Comparison of ENCODE assay signal across 8 cellular contexts in genomic region chrX:71365356-71365875, GRCh38. TPM values are rescaled to one million over a fixed set of nuclear protein-coding genes. Genes with fewer than 3 reads are reported as not detected.
DNase-seq lines count a peak whose midpoint lies in the region; ATAC-seq and TF ChIP-seq lines count a peak whose summit lies in the region.

No MANE protein-coding gene starts in this region.

- H3F3A ChIP-seq in GM23338 (replicated peaks; ENCODE audit: low read depth): no peaks in the 10 kb centered on the region

- no peaks in the 10 kb centered on the region; the same call in 2 of the 3 replicates for H3K9me3 Mint-ChIP-seq in GM23338
- H3K9me3 Mint-ChIP-seq in activated CD4-positive, alpha-beta memory T cell treated with anti-CD3 and anti-CD28 coated beads, Interleukin-2, amount 10 ng/mL, durations not matched to agents 7 days and 5 days: no peaks in the 10 kb centered on the region

- in situ Hi-C loops in GM13977 (cut with MboI; ENCODE audit: low pct_unique_long_range_greater_than_20kb, low sequenced_read_pairs, unreplicated experiment): no loop called here

- DNase-seq in GM23338 (ENCODE audit: low spot score) (no peak), GM13977 (ENCODE audit: low spot score) (no peak)
- no peak for DNase-seq in activated CD4-positive, alpha-beta memory T cell treated with anti-CD3 and anti-CD28 coated beads, Interleukin-2, amount 10 ng/mL, durations not matched to agents 7 days and 5 days

- H3K27me3 ChIP-seq in ACC112 (ENCODE audit: insufficient read depth, low read length) (no peaks in the 10 kb centered on the region), GM23338 (ENCODE audit: insufficient read depth) (no peaks in the 10 kb centered on the region), iPS-18a (ENCODE audit: control insufficient read depth, insufficient read depth, low read length) (no peaks in the 10 kb centered on the region)

- no peaks in the 10 kb centered on the region; the same call in 1 of the 2 replicates for H4K20me1 ChIP-seq in GM23338 (replicated peaks; ENCODE audit: insufficient read depth)

- H2AFZ ChIP-seq in ACC112 (ENCODE audit: low read length, unreplicated experiment) (peak overlapping the region; percentile 50), GM23338 (no peak overlapping the region)

- peak overlapping the region; percentile 96 for H3K4me3 Mint-ChIP-seq in GM23338
- peak overlapping the region; percentile 92 for H3K4me3 Mint-ChIP-seq in activated CD4-positive, alpha-beta memory T cell treated with anti-CD3 and anti-CD28 coated beads, Interleukin-2, amount 10 ng/mL, durations not matched to agents 7 days and 5 days

- H3K79me2 ChIP-seq in ACC112 (ENCODE audit: control insufficient read depth, insufficient read depth, low read length, unreplicated experiment): peaks cover 19% of the 10 kb centered on the region
- peaks cover 26% of the 10 kb centered on the region for H3K79me2 ChIP-seq in GM23338 (replicated peaks; ENCODE audit: insufficient read depth)

- peaks cover 5% of the 10 kb centered on the region for H3K9me3 ChIP-seq in iPS-18a (ENCODE audit: control insufficient read depth, low read depth, low read length)

- H3K4me1 ChIP-seq in ACC112 (ENCODE audit: control insufficient read depth, insufficient read depth, low read length, unreplicated experiment) (peaks cover 9% of the 10 kb centered on the region), GM23338 (ENCODE audit: insufficient read depth) (no peaks in the 10 kb centered on the region), iPS-18a (ENCODE audit: control insufficient read depth, low read depth, low read length) (no peaks in the 10 kb centered on the region)

- no peaks in the 10 kb centered on the region for H3K36me3 ChIP-seq in ACC112 (ENCODE audit: insufficient read depth, low read length)
- H3K36me3 ChIP-seq in GM23338 (ENCODE audit: insufficient read depth): no peaks in the 10 kb centered on the region
- peaks cover under 1% of the 10 kb centered on the region for H3K36me3 ChIP-seq in iPS-18a (ENCODE audit: control insufficient read depth, low read depth, low read length)

- no peaks in the 10 kb centered on the region for H3K9me2 ChIP-seq in GM23338 (ENCODE audit: insufficient read depth)

- TF ChIP-seq CTCF in GM23338 (conservative IDR thresholded peaks at IDR 0.05; ENCODE audit: low read depth in 2 of 2): no peak
- no peak for TF ChIP-seq CTCF in GM13977 (IDR thresholded peaks at IDR 0.05; ENCODE audit: extremely low read depth, insufficient read depth, missing control alignments)

- ATAC-seq in GM23338 (no peak), GM21390 (IDR thresholded peaks at IDR 0.05; ENCODE audit: unreplicated experiment) (no peak), HG03521 (IDR thresholded peaks at IDR 0.05; ENCODE audit: unreplicated experiment) (no peak)

- CTCF ChIA-PET in activated CD4-positive, alpha-beta memory T cell treated with anti-CD3 and anti-CD28 coated beads, Interleukin-2, amount 10 ng/mL, durations not matched to agents 7 days and 5 days (lab: Charles Lee): interaction anchor here (0.7 to 1.0 kb wide), 4 partner anchors 82 to 236 kb away, joined by 3 to 4 read pairs (median 4); partner anchors contain the start of genes NONO, OGT and ZMYM3

- H3K27ac ChIP-seq in ACC112 (ENCODE audit: low read depth, low read length) (peak overlapping the region; percentile 92), GM23338 (ENCODE audit: low read depth) (peak overlapping the region; percentile 91), iPS-18a (ENCODE audit: low read length) (peak overlapping the region; percentile 85), temporal lobe (ENCODE audit: low read depth, low read length) (peak overlapping the region; percentile 25)

- peaks cover 23% of the 10 kb centered on the region for H3K36me3 Mint-ChIP-seq in GM23338 (ENCODE audit: low read depth)
- peaks cover 18% of the 10 kb centered on the region for H3K36me3 Mint-ChIP-seq in activated CD4-positive, alpha-beta memory T cell treated with anti-CD3 and anti-CD28 coated beads, Interleukin-2, amount 10 ng/mL, durations not matched to agents 7 days and 5 days (ENCODE audit: low read depth)

- POLR2A ChIA-PET in activated CD4-positive, alpha-beta memory T cell treated with anti-CD3 and anti-CD28 coated beads, Interleukin-2, amount 10 ng/mL, durations not matched to agents 7 days and 5 days (lab: Charles Lee): interaction anchor here (0.6 to 2.6 kb wide), 27 partner anchors 11 to 912 kb away, joined by 3 to 101 read pairs (median 5); partner anchors contain the start of genes CXCR3, IL2RG, ITGB1BP2 and MED12

- H3K27me3 Mint-ChIP-seq in GM23338 (ENCODE audit: insufficient read depth, low read depth, poor library complexity): peaks cover 6% of the 10 kb centered on the region
- H3K27me3 Mint-ChIP-seq in activated CD4-positive, alpha-beta memory T cell treated with anti-CD3 and anti-CD28 coated beads, Interleukin-2, amount 10 ng/mL, durations not matched to agents 7 days and 5 days: no peaks in the 10 kb centered on the region

- peak overlapping the region; percentile 74 for H3K4me2 ChIP-seq in GM23338

- peak overlapping the region; percentile 92 for H3K9ac ChIP-seq in iPS-18a (ENCODE audit: low read length)

- H3K27ac Mint-ChIP-seq in GM23338: peak overlapping the region; percentile 98
- peak overlapping the region; percentile 99 for H3K27ac Mint-ChIP-seq in activated CD4-positive, alpha-beta memory T cell treated with anti-CD3 and anti-CD28 coated beads, Interleukin-2, amount 10 ng/mL, durations not matched to agents 7 days and 5 days

- peaks cover 7% of the 10 kb centered on the region; the same call in 2 of the 3 replicates for H3K4me1 Mint-ChIP-seq in GM23338
- H3K4me1 Mint-ChIP-seq in activated CD4-positive, alpha-beta memory T cell treated with anti-CD3 and anti-CD28 coated beads, Interleukin-2, amount 10 ng/mL, durations not matched to agents 7 days and 5 days: peaks cover 24% of the 10 kb centered on the region

- peak overlapping the region; percentile 88 for H3K4me3 ChIP-seq in ACC112 (ENCODE audit: low read depth, low read length)
- peak overlapping the region; percentile 67 for H3K4me3 ChIP-seq in GM23338
- H3K4me3 ChIP-seq in iPS-18a (ENCODE audit: low read length): peak overlapping the region; percentile 87

TF ChIP-seq in GM23338, 12 proteins besides CTCF, POLR2A, EP300 and RAD21 (continues in another document):
- TF ChIP-seq ZNF331 (CRISPR knock-in tag; IDR thresholded peaks at IDR 0.05; ENCODE audit: low read depth): no peak
- TF ChIP-seq ZNF114 (CRISPR knock-in tag; IDR thresholded peaks at IDR 0.05): no peak
- TF ChIP-seq EZH2 (IDR thresholded peaks at IDR 0.05; ENCODE audit: low read depth, unreplicated experiment): no peak
- TF ChIP-seq NANOG (IDR thresholded peaks at IDR 0.05; ENCODE audit: borderline replicate concordance): no peak
- TF ChIP-seq EZH2phosphoT487 (IDR thresholded peaks at IDR 0.05; ENCODE audit: unreplicated experiment): no peak
- TF ChIP-seq ETS1 (IDR thresholded peaks at IDR 0.05): no peak
- TF ChIP-seq, protein P1, sequence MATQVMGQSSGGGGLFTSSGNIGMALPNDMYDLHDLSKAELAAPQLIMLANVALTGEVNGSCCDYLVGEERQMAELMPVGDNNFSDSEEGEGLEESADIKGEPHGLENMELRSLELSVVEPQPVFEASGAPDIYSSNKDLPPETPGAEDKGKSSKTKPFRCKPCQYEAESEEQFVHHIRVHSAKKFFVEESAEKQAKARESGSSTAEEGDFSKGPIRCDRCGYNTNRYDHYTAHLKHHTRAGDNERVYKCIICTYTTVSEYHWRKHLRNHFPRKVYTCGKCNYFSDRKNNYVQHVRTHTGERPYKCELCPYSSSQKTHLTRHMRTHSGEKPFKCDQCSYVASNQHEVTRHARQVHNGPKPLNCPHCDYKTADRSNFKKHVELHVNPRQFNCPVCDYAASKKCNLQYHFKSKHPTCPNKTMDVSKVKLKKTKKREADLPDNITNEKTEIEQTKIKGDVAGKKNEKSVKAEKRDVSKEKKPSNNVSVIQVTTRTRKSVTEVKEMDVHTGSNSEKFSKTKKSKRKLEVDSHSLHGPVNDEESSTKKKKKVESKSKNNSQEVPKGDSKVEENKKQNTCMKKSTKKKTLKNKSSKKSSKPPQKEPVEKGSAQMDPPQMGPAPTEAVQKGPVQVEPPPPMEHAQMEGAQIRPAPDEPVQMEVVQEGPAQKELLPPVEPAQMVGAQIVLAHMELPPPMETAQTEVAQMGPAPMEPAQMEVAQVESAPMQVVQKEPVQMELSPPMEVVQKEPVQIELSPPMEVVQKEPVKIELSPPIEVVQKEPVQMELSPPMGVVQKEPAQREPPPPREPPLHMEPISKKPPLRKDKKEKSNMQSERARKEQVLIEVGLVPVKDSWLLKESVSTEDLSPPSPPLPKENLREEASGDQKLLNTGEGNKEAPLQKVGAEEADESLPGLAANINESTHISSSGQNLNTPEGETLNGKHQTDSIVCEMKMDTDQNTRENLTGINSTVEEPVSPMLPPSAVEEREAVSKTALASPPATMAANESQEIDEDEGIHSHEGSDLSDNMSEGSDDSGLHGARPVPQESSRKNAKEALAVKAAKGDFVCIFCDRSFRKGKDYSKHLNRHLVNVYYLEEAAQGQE (IDR thresholded peaks at IDR 0.05; ENCODE audit: unreplicated experiment): no peak
- no peak for TF ChIP-seq POLR2AphosphoS5 (IDR thresholded peaks at IDR 0.05; ENCODE audit: low read depth)

RNA-seq across cellular contexts. Expression of gene TAF1, which starts 0.7 kb away (rescaled TPM):
- 25.6 and 26.9 TPM in 2 replicates for total RNA-seq in GM23338 (2014; rRNA removed; shearing (Covaris generic))
- polyA plus RNA-seq in GM23338 (2016; fragmentation: Nextera tagmentation; extraction: Ambion mirVana): 5.3 and 6.7 TPM in 2 replicates
- total RNA-seq in activated CD4-positive, alpha-beta memory T cell treated with anti-CD3 and anti-CD28 coated beads, Interleukin-2, amount 10 ng/mL, durations not matched to agents 7 days and 5 days: 10 to 100 TPM; 29.0 to 33.0 TPM
- total RNA-seq in temporal lobe: 43.8 TPM

Comparison
In these comparisons a context has a peak if more than half of its experiments do, and no peak if none do; other contexts are left out.
1. H3K27ac ChIP-seq: peak in every context shown above with its lines; median percentile 92 in ACC112; 91 in GM23338; 85 in iPS-18a; 25 in temporal lobe.